Comparison of ENCODE assay signal across 23 cellular contexts in the genomic region with DNA sequence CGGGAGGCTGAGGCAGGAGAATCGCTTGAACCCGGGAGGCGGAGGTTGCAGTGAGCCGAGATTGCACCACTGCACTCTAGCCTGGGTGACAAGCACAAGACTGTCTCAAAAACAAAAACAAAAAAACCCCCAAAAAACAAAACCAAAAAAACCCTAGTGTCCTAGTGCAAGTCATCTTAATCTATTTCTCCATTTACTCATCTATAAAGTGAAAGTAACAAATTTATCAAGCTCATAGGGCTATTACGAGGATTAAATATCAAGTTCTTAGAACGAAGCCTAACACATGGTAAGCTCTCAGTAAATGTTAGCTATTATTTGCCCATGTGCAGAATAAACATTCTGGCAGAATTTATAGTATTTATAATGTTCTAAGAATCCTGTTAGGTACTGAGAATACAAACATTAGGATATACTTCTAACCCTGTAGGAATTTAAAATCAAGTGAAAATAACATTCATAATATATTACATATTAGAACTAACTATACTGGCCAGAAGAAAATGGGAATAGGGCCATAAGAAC. TPM values are rescaled to one million over a fixed set of nuclear protein-coding genes. Genes with fewer than 3 reads are reported as not detected.
DNase-seq lines count a peak whose midpoint lies in the region; ATAC-seq, FAIRE-seq and TF ChIP-seq lines count a peak whose summit lies in the region.
"Had no signal": no experiment of that assay in that cellular context is flagged by ENCODE, and none has a peak within 500 bp of the region (broad histone marks: within the 10 kb centered on the region; RNA-seq: fewer than 3 reads in every experiment).

No MANE protein-coding gene starts in this region.

- TF ChIP-seq CTCF in 22Rv1 (IDR thresholded peaks at IDR 0.05) (no peak), GM12878 (IDR thresholded peaks at IDR 0.05 in 2 of 3, conservative IDR thresholded peaks at IDR 0.05 in 1 of 3; ENCODE audit: control insufficient read depth in 2 of 3, extremely low read depth in 1 of 3, insufficient read depth in 1 of 3, low read depth in 3 of 3, low read length in 3 of 3) (no peak), osteocyte (IDR thresholded peaks at IDR 0.05) (no peak)

- no peak for TF ChIP-seq RAD21 in GM12878 (IDR thresholded peaks at IDR 0.05; ENCODE audit: insufficient read depth, low read depth, low read length)

- no peak for ATAC-seq in GM12878
- no peak for ATAC-seq in GM21381 (IDR thresholded peaks at IDR 0.05; ENCODE audit: unreplicated experiment)
- no peak for ATAC-seq in HG03039 (IDR thresholded peaks at IDR 0.05; ENCODE audit: unreplicated experiment)
- ATAC-seq: Right ventricle myocardium inferior; stimulated activated memory B cell treated with anti-CD40 and anti-IgM and Interleukin-4, amounts not matched to agents 10 μg/mL and 1 μg/mL and 100 μg/mL, for 72 hours had no signal

- H3K4me3 Mint-ChIP-seq in osteocyte (ENCODE audit: unreplicated experiment), result no peak overlapping the region
- H3K4me3 Mint-ChIP-seq: activated naive CD4-positive, alpha-beta T cell treated with anti-CD3 and anti-CD28 coated beads for 36 hours; stimulated activated memory B cell treated with anti-CD40 and anti-IgM and Interleukin-4, amounts not matched to agents 10 μg/mL and 1 μg/mL and 100 μg/mL, for 72 hours had no signal

- SMC1A ChIA-PET in GM12878 (lab: Charles Lee; ENCODE audit: uncharacterized antibody, unreplicated experiment), result no interaction called here

- peaks cover 46% of the 10 kb centered on the region for H3K4me1 Mint-ChIP-seq in osteocyte (ENCODE audit: unreplicated experiment)

- no peak for DNase-seq in GM23248
- no peak for DNase-seq in GM12878 (ENCODE audit: low read depth, low spot score)
- no peak for DNase-seq in osteocyte (ENCODE audit: extremely low spot score, unreplicated experiment)
- no peak for DNase-seq in KG1 (lab: John Stamatoyannopoulos, UW)
- DNase-seq in T1000 (lab: John Stamatoyannopoulos, UW), result no peak
- DNase-seq: activated naive CD4-positive, alpha-beta T cell treated with anti-CD3 and anti-CD28 coated beads for 36 hours; CD4-positive, alpha-beta memory T cell; DMS79 treated with DMSO at 0.1 percent for 48 hours; foreskin fibroblast; HCEC 1CT; hippocampal formation; NCI-H1048; NCI-H2081 treated with DMSO at 0.1 percent for 48 hours; NCI-H510A; uterus had no signal

- peaks cover 31% of the 10 kb centered on the region for H3K36me3 Mint-ChIP-seq in osteocyte (ENCODE audit: unreplicated experiment)

- H3K79me2 ChIP-seq in GM23248 (ENCODE audit: insufficient read depth) (peaks cover 100% of the 10 kb centered on the region), GM12878 (ENCODE audit: control insufficient read depth, insufficient read depth, low read length) (peaks cover 5% of the 10 kb centered on the region)

- in situ Hi-C loops in GM23248 (cut with MboI) (no loop called here), GM12878 (cut with MboI) (no loop called here)

- H3K27ac ChIP-seq in 22Rv1, result peak overlapping the region; percentile 68
- H3K27ac ChIP-seq in GM23248, result peak overlapping the region; percentile 9
- no peak overlapping the region; the same call in 1 of the 2 replicates for H3K27ac ChIP-seq in GM12878 (ENCODE audit: control insufficient read depth, insufficient read depth)
- H3K27ac ChIP-seq: KMS-11, uterus had no signal

- POLR2A ChIA-PET in GM12878 (lab: Charles Lee), result no interaction called here

- intact Hi-C loops in GM12878 (cut with micrococcal nuclease; ENCODE audit: unreplicated experiment), result no loop called here

- no peaks in the 10 kb centered on the region for H3K27me3 ChIP-seq in GM23248 (replicated peaks; ENCODE audit: insufficient read depth)
- H3K27me3 ChIP-seq in GM12878 (replicated peaks in 1 of 2; ENCODE audit: control insufficient read depth in 2 of 2, insufficient read depth in 2 of 2, low read length in 1 of 2), result no peaks in the 10 kb centered on the region
- H3K27me3 ChIP-seq: uterus had no signal

- H3K9me3 Mint-ChIP-seq in osteocyte (ENCODE audit: unreplicated experiment), result no peaks in the 10 kb centered on the region
- H3K9me3 Mint-ChIP-seq: activated naive CD4-positive, alpha-beta T cell treated with anti-CD3 and anti-CD28 coated beads for 36 hours; CD4-positive, alpha-beta memory T cell; stimulated activated memory B cell treated with anti-CD40 and anti-IgM and Interleukin-4, amounts not matched to agents 10 μg/mL and 1 μg/mL and 100 μg/mL, for 72 hours had no signal

- H4K20me1 ChIP-seq in GM23248 (ENCODE audit: insufficient read depth), result 0 out of 2 replicates have a peak, but pooled peaks cover 8% of the 10 kb centered on the region
- H4K20me1 ChIP-seq in GM12878 (ENCODE audit: control insufficient read depth, insufficient read depth), result no peaks in the 10 kb centered on the region

- no peak for TF ChIP-seq POLR2A in GM12878 (IDR thresholded peaks at IDR 0.05; ENCODE audit: low read depth, low read length)

- H2AFZ ChIP-seq in GM23248 (no peak overlapping the region), GM12878 (ENCODE audit: control insufficient read depth, low read depth, low read length) (no peak overlapping the region)

- no peak for TF ChIP-seq EP300 in GM12878 (IDR thresholded peaks at IDR 0.05; ENCODE audit: borderline replicate concordance in 1 of 2, control insufficient read depth in 1 of 2, low read depth in 2 of 2, low read length in 2 of 2)

- H3F3A ChIP-seq in GM23248 (ENCODE audit: insufficient read depth), result 0 out of 2 replicates have a peak, but pooled peaks cover 9% of the 10 kb centered on the region

- no peaks in the 10 kb centered on the region for H3K27me3 Mint-ChIP-seq in osteocyte (ENCODE audit: unreplicated experiment)
- H3K27me3 Mint-ChIP-seq: CD4-positive, alpha-beta memory T cell; stimulated activated memory B cell treated with anti-CD40 and anti-IgM and Interleukin-4, amounts not matched to agents 10 μg/mL and 1 μg/mL and 100 μg/mL, for 72 hours had no signal

- H3K27ac Mint-ChIP-seq in osteocyte (ENCODE audit: unreplicated experiment), result peak overlapping the region; percentile 37
- H3K27ac Mint-ChIP-seq: activated naive CD4-positive, alpha-beta T cell treated with anti-CD3 and anti-CD28 coated beads for 36 hours; stimulated activated memory B cell treated with anti-CD40 and anti-IgM and Interleukin-4, amounts not matched to agents 10 μg/mL and 1 μg/mL and 100 μg/mL, for 72 hours had no signal

- CTCF ChIA-PET in GM12878 (lab: Yijun Ruan, JAX), result no interaction called here

- 72 to 79% methylated on average over 6 to 7 of the region's 7 CpGs for WGBS in GM23248 (ENCODE audit: low coverage in 1 of 2, low lambda C conversion rate in 2 of 2, missing lambda C conversion rate in 2 of 2), 2 experiments
- WGBS in GM12878 (ENCODE audit: insufficient coverage, insufficient replicate concordance, low lambda C conversion rate, missing lambda C conversion rate), result 47% methylated on average over 7 of the region's 7 CpGs

- H3K36me3 ChIP-seq in GM23248 (ENCODE audit: low read depth), result peaks cover 33% of the 10 kb centered on the region
- H3K36me3 ChIP-seq in GM12878 (ENCODE audit: control insufficient read depth in 2 of 2, insufficient read depth in 2 of 2, low read length in 1 of 2), result peaks cover 4 to 36% of the 10 kb centered on the region in 2 experiments; a peak in 3 of 4 replicates
- H3K36me3 ChIP-seq: uterus had no signal

- peak; percentile 41 for FAIRE-seq in GM12878 (lab: Jason Lieb, UNC)
- FAIRE-seq: colon, GM18507 had no signal

- H3K9ac ChIP-seq in GM23248, result no peak overlapping the region
- no peak overlapping the region for H3K9ac ChIP-seq in GM12878 (ENCODE audit: control insufficient read depth, insufficient read depth, low read length)
- H3K9ac ChIP-seq: KMS-11 had no signal

- no peaks in the 10 kb centered on the region for H3K9me3 ChIP-seq in GM23248 (ENCODE audit: low read depth)
- no peaks in the 10 kb centered on the region for H3K9me3 ChIP-seq in GM12878 (replicated peaks; ENCODE audit: control insufficient read depth, insufficient read depth, low read length)
- H3K9me3 ChIP-seq: uterus had no signal

- H3K4me2 ChIP-seq in GM23248 (ENCODE audit: unreplicated experiment) (no peak overlapping the region), GM12878 (ENCODE audit: control insufficient read depth, insufficient read depth) (no peak overlapping the region)
- H3K4me2 ChIP-seq: KMS-11 had no signal

- H3K9me2 ChIP-seq in GM23248 (ENCODE audit: insufficient read depth), result no peaks in the 10 kb centered on the region

- RAD21 ChIA-PET in GM12878 (lab: Charles Lee; ENCODE audit: unreplicated experiment), result no interaction called here

- BruUV-seq in GM12878 (replicated peaks; lab: Mats Ljungman, UMichigan), result no TSS peak

- no peak overlapping the region for H3K4me3 ChIP-seq in GM23248
- no peak overlapping the region for H3K4me3 ChIP-seq in GM12878
- H3K4me3 ChIP-seq: uterus had no signal

- H3K4me1 ChIP-seq in GM23248 (ENCODE audit: insufficient read depth) (no peaks in the 10 kb centered on the region), GM12878 (ENCODE audit: control insufficient read depth, insufficient read depth, low read length) (no peaks in the 10 kb centered on the region)

TF ChIP-seq in GM12878, 131 proteins besides CTCF, POLR2A, EP300 and RAD21 (continues in another document):
- TF ChIP-seq FOS (IDR thresholded peaks at IDR 0.05; ENCODE audit: borderline replicate concordance, extremely low read depth, insufficient read length), result no peak

RNA-seq across cellular contexts. Expression of a gene that starts 45.0 kb away (rescaled TPM):
- 102 and 103 TPM in 2 replicates for total RNA-seq in GM23248 (2014; rRNA removed; shearing (Covaris generic))
- polyA plus RNA-seq in GM23248 (2016; fragmentation: Nextera tagmentation; extraction: Ambion mirVana) (120 and 121 TPM in 2 replicates), GM12878 (2011; rRNA removed) (40.9 and 48.4 TPM in 2 replicates), GM12878 (2014; fragmentation: Illumina TruSeq; extraction: Trizol) (54.4 and 70.4 TPM in 2 replicates), GM12878 (2014; fragmentation: Nextera tagmentation; extraction: Ambion mirVana) (10 to 100 TPM; 14.0 to 28.5 TPM), GM12878 (2014; rRNA removed) (34.1 and 35.2 TPM in 2 replicates), GM12878 (2016; fragmentation: Nextera tagmentation; extraction: Ambion mirVana) (10 to 100 TPM; 74.8 to 79.7 TPM)
- total RNA-seq in GM12878 (2013; cell fraction: nucleolus; rRNA removed), result 47.7 and 54.5 TPM in 2 replicates
- total RNA-seq in GM12878 (2014; rRNA removed) (45.4 and 51.9 TPM in 2 replicates), GM12878 (2014; rRNA removed; fragmentation: Illumina TruSeq; extraction: Trizol) (39.4 and 40.8 TPM in 2 replicates), GM12878 (2021) (62.4 and 67.2 TPM in 2 replicates), osteocyte (91.2 and 94.9 TPM in 2 replicates)
- polyA plus RNA-seq in GM12878 (2011; ENCODE audit: low read depth), result 23.8 TPM
- polyA plus RNA-seq in GM12878 (2011; cell fraction: cytosol; rRNA removed), result 22.2 and 24.9 TPM in 2 replicates
- polyA plus RNA-seq in GM12878 (2011; cell fraction: nucleus; rRNA removed), result 15.3 and 17.8 TPM in 2 replicates
- polyA plus RNA-seq in GM12878 (2012), result 36.4 and 37.1 TPM in 2 replicates
- 40.7 and 46.6 TPM in 2 replicates for polyA minus RNA-seq in GM12878 (2011; rRNA and poly(A)+ RNA removed)
- 21.2 and 29.1 TPM in 2 replicates for polyA minus RNA-seq in GM12878 (2011; cell fraction: cytosol; rRNA and poly(A)+ RNA removed)
- 16.0 and 27.4 TPM in 2 replicates for polyA minus RNA-seq in GM12878 (2011; cell fraction: nucleus; rRNA and poly(A)+ RNA removed)
